ENCODE assay signal across 9 cellular contexts in the genomic region with DNA sequence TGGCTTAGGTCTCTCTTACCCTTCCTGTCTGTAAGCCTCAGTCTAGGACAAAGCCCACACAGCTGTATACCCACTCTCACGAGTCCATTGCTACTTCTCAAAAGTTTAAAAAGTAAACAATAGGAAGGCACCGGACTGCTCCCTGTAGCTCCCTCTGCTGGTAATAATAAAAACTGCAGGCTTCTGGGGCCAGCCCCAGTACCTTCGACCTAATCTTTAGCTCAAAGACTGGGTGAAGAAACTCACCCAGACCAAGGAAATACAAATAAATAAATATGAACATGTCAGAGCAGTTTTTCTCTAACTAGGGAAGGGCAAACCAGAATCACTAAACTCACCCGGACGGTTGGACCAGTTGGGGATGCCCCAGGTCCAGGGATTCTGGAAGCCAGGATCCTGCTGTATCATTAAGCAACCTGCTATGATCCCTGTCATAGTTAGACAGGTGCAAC. TPM values are rescaled to one million over a fixed set of nuclear protein-coding genes. Genes with fewer than 3 reads are reported as not detected.
A peak's percentile ranks its signal among the peaks of the same experiment; 100 is the strongest.
DNase-seq lines count a peak whose midpoint lies in the region; ATAC-seq and TF ChIP-seq lines count a peak whose summit lies in the region.
"Had no signal": no experiment of that assay in that cellular context is flagged by ENCODE, and none has a peak within 500 bp of the region (broad histone marks: within the 10 kb centered on the region; RNA-seq: fewer than 3 reads in every experiment).

No MANE protein-coding gene starts in this region.

- CTCF ChIA-PET in PC-9 (lab: Charles Lee): interaction anchor here (0.6 to 1.6 kb wide), 13 partner anchors 9 to 135 kb away, joined by 3 to 11 read pairs (median 5); no protein-coding TSS in a partner anchor

- H3K9me2 ChIP-seq in GM23338 (ENCODE audit: insufficient read depth) (no peaks in the 10 kb centered on the region), PC-9 (ENCODE audit: insufficient read depth) (no peaks in the 10 kb centered on the region)

- H3K4me3 Mint-ChIP-seq in GM23338: no peak overlapping the region
- no peak overlapping the region for H3K4me3 Mint-ChIP-seq in osteocyte (ENCODE audit: unreplicated experiment)
- H3K4me3 Mint-ChIP-seq: stimulated activated naive CD8-positive, alpha-beta T cell treated with anti-CD3 and anti-CD28 coated beads, Interleukin-15, Interleukin-2, amounts not matched to agents 100 ng/mL and 50 ng/mL, for 24 hours had no signal

- H3K36me3 Mint-ChIP-seq in GM23338 (ENCODE audit: low read depth) (peaks cover 83% of the 10 kb centered on the region), osteocyte (ENCODE audit: unreplicated experiment) (peaks cover 21% of the 10 kb centered on the region)

- H3K9me3 Mint-ChIP-seq in GM23338 (no peaks in the 10 kb centered on the region), osteocyte (ENCODE audit: unreplicated experiment) (no peaks in the 10 kb centered on the region)
- H3K9me3 Mint-ChIP-seq: stimulated activated naive CD8-positive, alpha-beta T cell treated with anti-CD3 and anti-CD28 coated beads, Interleukin-15, Interleukin-2, amounts not matched to agents 100 ng/mL and 50 ng/mL, for 24 hours had no signal

- no peaks in the 10 kb centered on the region for H3K4me1 ChIP-seq in BE2C
- peaks cover 6% of the 10 kb centered on the region for H3K4me1 ChIP-seq in GM23338 (ENCODE audit: insufficient read depth)
- peaks cover 28% of the 10 kb centered on the region for H3K4me1 ChIP-seq in PC-9 (replicated peaks; ENCODE audit: insufficient read depth)
- H3K4me1 ChIP-seq in upper lobe of right lung: peaks cover 21% of the 10 kb centered on the region

- no peak overlapping the region for H3K27ac ChIP-seq in GM23338 (ENCODE audit: low read depth)
- H3K27ac ChIP-seq in PC-9: peak overlapping the region; percentile 37; the same call in 1 of the 2 replicates
- H3K27ac ChIP-seq in upper lobe of right lung: no peak overlapping the region

- BruUV-seq in PC-9 (replicated peaks; lab: Mats Ljungman, UMichigan): no TSS peak

- peaks cover 17% of the 10 kb centered on the region; the same call in 1 of the 2 replicates for H3F3A ChIP-seq in GM23338 (replicated peaks; ENCODE audit: low read depth)
- H3F3A ChIP-seq in PC-9 (ENCODE audit: insufficient read depth, low read depth): peaks cover 31% of the 10 kb centered on the region; the same call in 1 of the 2 replicates

- H3K27ac Mint-ChIP-seq in GM23338 (no peak overlapping the region), osteocyte (ENCODE audit: unreplicated experiment) (no peak overlapping the region)
- H3K27ac Mint-ChIP-seq: stimulated activated naive CD8-positive, alpha-beta T cell treated with anti-CD3 and anti-CD28 coated beads, Interleukin-15, Interleukin-2, amounts not matched to agents 100 ng/mL and 50 ng/mL, for 24 hours had no signal

- peaks cover 13% of the 10 kb centered on the region for H3K4me1 Mint-ChIP-seq in GM23338
- H3K4me1 Mint-ChIP-seq in osteocyte (ENCODE audit: unreplicated experiment): peaks cover 24% of the 10 kb centered on the region

- peaks cover 7% of the 10 kb centered on the region; the same call in 1 of the 2 replicates for H4K20me1 ChIP-seq in GM23338 (replicated peaks; ENCODE audit: insufficient read depth)
- H4K20me1 ChIP-seq in PC-9 (ENCODE audit: insufficient read depth): no peaks in the 10 kb centered on the region

- peak; percentile 90 for TF ChIP-seq CTCF in BE2C (IDR thresholded peaks at IDR 0.05; ENCODE audit: low read depth, low read length)
- TF ChIP-seq CTCF in GM23338 (conservative IDR thresholded peaks at IDR 0.05; ENCODE audit: low read depth in 2 of 2): peak; percentile 68 to 98
- TF ChIP-seq CTCF in PC-9 (conservative IDR thresholded peaks at IDR 0.05): peak; percentile 96
- peak; percentile 86 for TF ChIP-seq CTCF in fibroblast of mammary gland (conservative IDR thresholded peaks at IDR 0.05; ENCODE audit: control insufficient read depth, insufficient read depth, low read depth, low read length)
- peak; percentile 90 for TF ChIP-seq CTCF in osteocyte (IDR thresholded peaks at IDR 0.05)
- peak; percentile 96 for TF ChIP-seq CTCF in upper lobe of right lung (IDR thresholded peaks at IDR 0.05)

- no peaks in the 10 kb centered on the region for H3K27me3 ChIP-seq in BE2C
- H3K27me3 ChIP-seq in GM23338 (ENCODE audit: insufficient read depth): no peaks in the 10 kb centered on the region
- no peaks in the 10 kb centered on the region for H3K27me3 ChIP-seq in PC-9 (ENCODE audit: insufficient read depth, low read depth)
- H3K27me3 ChIP-seq in upper lobe of right lung: no peaks in the 10 kb centered on the region

- no peaks in the 10 kb centered on the region for H3K9me3 ChIP-seq in BE2C
- H3K9me3 ChIP-seq in PC-9 (ENCODE audit: insufficient read depth, low read depth): no peaks in the 10 kb centered on the region
- no peaks in the 10 kb centered on the region for H3K9me3 ChIP-seq in upper lobe of right lung

- ATAC-seq in GM23338 (peak; percentile 19), upper lobe of right lung (peak; percentile 83), HG02885 (IDR thresholded peaks at IDR 0.05; ENCODE audit: poor library complexity, unreplicated experiment) (no peak)

- H3K27me3 Mint-ChIP-seq in GM23338 (ENCODE audit: insufficient read depth, low read depth, poor library complexity) (peaks cover 14% of the 10 kb centered on the region), osteocyte (ENCODE audit: unreplicated experiment) (no peaks in the 10 kb centered on the region)
- H3K27me3 Mint-ChIP-seq: stimulated activated naive CD8-positive, alpha-beta T cell treated with anti-CD3 and anti-CD28 coated beads, Interleukin-15, Interleukin-2, amounts not matched to agents 100 ng/mL and 50 ng/mL, for 24 hours had no signal

- intact Hi-C loops in PC-9 (cut with micrococcal nuclease; ENCODE audit: unreplicated experiment): loop anchor here (2.0 to 5.0 kb wide), 2 partner anchors 59 to 84 kb away; partner anchors contain the start of gene ULK3
- intact Hi-C loops in upper lobe of right lung (cut with DNase I): no loop called here

- POLR2A ChIA-PET in PC-9 (lab: Charles Lee; ENCODE audit: unreplicated experiment): interaction anchor here (0.5 to 0.6 kb wide), 3 partner anchors 31 to 621 kb away, joined by 3 to 7 read pairs (median 6); no protein-coding TSS in a partner anchor

- H3K4me2 ChIP-seq in GM23338 (no peak overlapping the region), PC-9 (0 out of 2 replicates have a peak overlapping the region, but pooled peaks have one; percentile 8)

- DNase-seq in BE2C: peak; percentile 53
- DNase-seq in GM23338 (ENCODE audit: low spot score): peak; percentile 64
- DNase-seq in PC-9: peak; percentile 71 to 85
- DNase-seq in activated T-cell treated with anti-CD3 and anti-CD28 coated beads for 48 hours (ENCODE audit: low read depth): peak; percentile 44
- peak; percentile 55 for DNase-seq in fibroblast of mammary gland (ENCODE audit: low read depth)
- no peak for DNase-seq in osteocyte (ENCODE audit: extremely low spot score, unreplicated experiment)
- peak; percentile 66 for DNase-seq in upper lobe of right lung

- no peak overlapping the region for H3K4me3 ChIP-seq in BE2C (ENCODE audit: low read depth, low read length)
- H3K4me3 ChIP-seq in GM23338: no peak overlapping the region
- no peak overlapping the region for H3K4me3 ChIP-seq in PC-9
- H3K4me3 ChIP-seq in fibroblast of mammary gland (ENCODE audit: control insufficient read depth, low read depth, low read length): no peak overlapping the region
- no peak overlapping the region for H3K4me3 ChIP-seq in upper lobe of right lung

- peaks cover 13% of the 10 kb centered on the region for H3K79me2 ChIP-seq in GM23338 (replicated peaks; ENCODE audit: insufficient read depth)
- peaks cover 26% of the 10 kb centered on the region for H3K79me2 ChIP-seq in PC-9 (ENCODE audit: low read depth)

- H3K36me3 ChIP-seq in BE2C (peaks cover 54% of the 10 kb centered on the region), GM23338 (ENCODE audit: insufficient read depth) (peaks cover 24% of the 10 kb centered on the region), PC-9 (ENCODE audit: low read depth) (peaks cover 21% of the 10 kb centered on the region; the same call in 1 of the 2 replicates), upper lobe of right lung (peaks cover 67% of the 10 kb centered on the region)

- H2AFZ ChIP-seq in GM23338: no peak overlapping the region
- no peak overlapping the region for H2AFZ ChIP-seq in PC-9

TF ChIP-seq in GM23338, 12 proteins besides CTCF, POLR2A, EP300 and RAD21 (continues in another document):
- TF ChIP-seq ZNF114 (CRISPR knock-in tag; IDR thresholded peaks at IDR 0.05) (no peak), STAT1 (IDR thresholded peaks at IDR 0.05; ENCODE audit: unreplicated experiment) (no peak), NANOG (IDR thresholded peaks at IDR 0.05; ENCODE audit: borderline replicate concordance) (no peak)

RNA-seq across cellular contexts. Expression of gene FAM219B, which starts 5.0 kb away (rescaled TPM):
- polyA plus RNA-seq in BE2C (2012; ENCODE audit: insufficient read depth, insufficient read length, low read depth): 85.6 TPM
- 53.1 and 61.4 TPM in 2 replicates for total RNA-seq in GM23338 (2014; rRNA removed; shearing (Covaris generic))
- 28.2 and 28.8 TPM in 2 replicates for polyA plus RNA-seq in GM23338 (2016; fragmentation: Nextera tagmentation; extraction: Ambion mirVana)
- 41.8 and 45.5 TPM in 2 replicates for total RNA-seq in PC-9 (2021)
- 70.4 and 76.5 TPM in 2 replicates for total RNA-seq in osteocyte
- total RNA-seq in upper lobe of right lung: 75.4 TPM

RNA-seq across cellular contexts. Expression of gene MPI, which starts 11.8 kb away (rescaled TPM):
- 72.1 TPM for polyA plus RNA-seq in BE2C (2012; ENCODE audit: insufficient read depth, insufficient read length, low read depth)
- total RNA-seq in GM23338 (2014; rRNA removed; shearing (Covaris generic)): 67.5 and 74.2 TPM in 2 replicates
- 18.0 and 21.2 TPM in 2 replicates for polyA plus RNA-seq in GM23338 (2016; fragmentation: Nextera tagmentation; extraction: Ambion mirVana)
- total RNA-seq in PC-9 (2021): 22.5 and 23.0 TPM in 2 replicates
- total RNA-seq in osteocyte: 30.1 TPM in 2 replicates
- 26.7 TPM for total RNA-seq in upper lobe of right lung

RNA-seq across cellular contexts. Expression of gene SCAMP2, which starts 28.5 kb away (rescaled TPM):
- 76.6 TPM for polyA plus RNA-seq in BE2C (2012; ENCODE audit: insufficient read depth, insufficient read length, low read depth)
- 51.3 and 64.9 TPM in 2 replicates for total RNA-seq in GM23338 (2014; rRNA removed; shearing (Covaris generic))
- 34.7 and 35.8 TPM in 2 replicates for polyA plus RNA-seq in GM23338 (2016; fragmentation: Nextera tagmentation; extraction: Ambion mirVana)
- 84.6 and 87.4 TPM in 2 replicates for total RNA-seq in PC-9 (2021)
- 65.0 and 73.4 TPM in 2 replicates for total RNA-seq in osteocyte
- total RNA-seq in upper lobe of right lung: 115 TPM

RNA-seq across cellular contexts. Expression of gene COX5A, which starts 36.2 kb away (rescaled TPM):
- polyA plus RNA-seq in BE2C (2012; ENCODE audit: insufficient read depth, insufficient read length, low read depth): 662 TPM
- 190 and 292 TPM in 2 replicates for total RNA-seq in GM23338 (2014; rRNA removed; shearing (Covaris generic))
- polyA plus RNA-seq in GM23338 (2016; fragmentation: Nextera tagmentation; extraction: Ambion mirVana): 765 and 885 TPM in 2 replicates
- total RNA-seq in PC-9 (2021) (177 and 247 TPM in 2 replicates), osteocyte (152 and 154 TPM in 2 replicates), upper lobe of right lung (138 TPM)

RNA-seq across cellular contexts. Expression of gene RPP25, which starts 54.9 kb away (rescaled TPM):
- polyA plus RNA-seq in BE2C (2012; ENCODE audit: insufficient read depth, insufficient read length, low read depth): 78.8 TPM
- 15.8 and 18.8 TPM in 2 replicates for total RNA-seq in GM23338 (2014; rRNA removed; shearing (Covaris generic))
- polyA plus RNA-seq in GM23338 (2016; fragmentation: Nextera tagmentation; extraction: Ambion mirVana): 14.6 and 14.8 TPM in 2 replicates
- 14.9 and 19.6 TPM in 2 replicates for total RNA-seq in PC-9 (2021)
- 19.8 and 20.1 TPM in 2 replicates for total RNA-seq in osteocyte
- 20.2 TPM for total RNA-seq in upper lobe of right lung
